1 cellular context compared by ENCODE assay signal in genomic region chr3:121750087-121750415, GRCh38.
TF ChIP-seq lines count a peak whose summit lies in the region.

No MANE protein-coding gene starts in this region.

TF ChIP-seq in HCT116, 20 proteins besides CTCF, POLR2A, EP300 and RAD21 (continued from another document):
- no peak for TF ChIP-seq ATF3 (IDR thresholded peaks at IDR 0.05)
- no peak for TF ChIP-seq SP1 (IDR thresholded peaks at IDR 0.05; ENCODE audit: low read depth)
